ENCODE assay signal across 8 cellular contexts in genomic region chr2:130181338-130181879, GRCh38. TPM values are rescaled to one million over a fixed set of nuclear protein-coding genes. Genes with fewer than 3 reads are reported as not detected.
DNase-seq lines count a peak whose midpoint lies in the region; ATAC-seq and TF ChIP-seq lines count a peak whose summit lies in the region.

SMPD4 (minus strand) TSS chr2:130181602; CDS start chr2:130176592, 5,010 bp downstream.

- peak; percentile 65 for DNase-seq in AG04449 (ENCODE audit: low read depth, low spot score)
- DNase-seq in NCI-H345 (lab: John Stamatoyannopoulos, UW), result peak; percentile 97
- DNase-seq in activated B cell treated with CpG ODN at 0.5 μM for 24 hours, result peak; percentile 97
- DNase-seq in caudate nucleus (lab: John Stamatoyannopoulos, UW), result peak; percentile 54 to 97 (median 91)
- peak; percentile 97 for DNase-seq in immature natural killer cell
- DNase-seq in spleen, result peak; percentile 99

- peak within 1 kb of the TSS; percentile 93 for H3K4me3 Mint-ChIP-seq in activated B cell treated with CpG ODN at 0.5 μM for 24 hours
- peak within 1 kb of the TSS; percentile 85 to 92 (median 89) for H3K4me3 Mint-ChIP-seq in immature natural killer cell

- H3K27ac ChIP-seq in caudate nucleus (ENCODE audit: low read depth, low read length), result peak within 1 kb of the TSS; percentile 92
- H3K27ac ChIP-seq in spleen, result peak within 1 kb of the TSS; percentile 90 to 97 (median 95)

- ATAC-seq in GM18909 (IDR thresholded peaks at IDR 0.05; ENCODE audit: poor library complexity, unreplicated experiment), result peak; percentile 57
- peak; percentile 58 for ATAC-seq in HG03196 (IDR thresholded peaks at IDR 0.05; ENCODE audit: unreplicated experiment)
- peak; percentile 75 for ATAC-seq in activated B cell treated with CpG ODN at 0.5 μM for 24 hours (ENCODE audit: low read depth)

- H3K27me3 Mint-ChIP-seq in activated B cell treated with CpG ODN at 0.5 μM for 24 hours, result no peaks in the 10 kb centered on the region
- H3K27me3 Mint-ChIP-seq in immature natural killer cell (ENCODE audit: low read depth in 3 of 3), result peaks cover 4 to 10% (median 5%) of the 10 kb centered on the region in 3 donors

- intact Hi-C loops in activated B cell treated with CpG ODN at 0.5 μM for 24 hours (cut with micrococcal nuclease) (loop anchor here (1.0 to 5.0 kb wide), 8 partner anchors 23 to 1864 kb away; partner anchors contain the start of genes CCDC74B, HS6ST1, IMP4 and MZT2A), spleen (cut with DNase I; ENCODE audit: low total_unique reads) (loop anchor here (10.0 kb wide), 1 partner anchor 153 kb away; no protein-coding TSS in a partner anchor)

- H3K4me3 ChIP-seq in AG04449 (ENCODE audit: low read depth, low read length), result peak within 1 kb of the TSS; percentile 88
- peak within 1 kb of the TSS; percentile 79 to 100 (median 98) for H3K4me3 ChIP-seq in spleen

- H3K9me3 Mint-ChIP-seq in activated B cell treated with CpG ODN at 0.5 μM for 24 hours (no peaks in the 10 kb centered on the region), immature natural killer cell (no peaks in the 10 kb centered on the region)

- POLR2A ChIA-PET in AG04449 (lab: Yijun Ruan, JAX), result interaction anchor here (0.6 to 1.7 kb wide), 5 partner anchors 12 to 208 kb away, joined by 3 to 8 read pairs (median 4); partner anchors contain the start of gene IMP4
- POLR2A ChIA-PET in activated B cell treated with CpG ODN at 0.5 μM for 24 hours (lab: Charles Lee), result interaction anchor here (0.6 to 3.0 kb wide), 10 partner anchors 15 to 1864 kb away, joined by 3 to 62 read pairs (median 4); partner anchors contain the start of genes FAM168B and IMP4

- no peaks in the 10 kb centered on the region for H3K9me3 ChIP-seq in spleen

- H3K4me1 ChIP-seq in spleen, result peaks cover 15 to 52% (median 31%) of the 10 kb centered on the region in 6 donors

- H3K36me3 Mint-ChIP-seq in activated B cell treated with CpG ODN at 0.5 μM for 24 hours (ENCODE audit: low read depth) (peaks cover 9% of the 10 kb centered on the region), immature natural killer cell (no peaks in the 10 kb centered on the region)

- no peak for TF ChIP-seq CTCF in AG04449 (IDR thresholded peaks at IDR 0.05; ENCODE audit: insufficient read depth, low read length, missing control alignments)
- TF ChIP-seq CTCF in activated B cell treated with CpG ODN at 0.5 μM for 24 hours (IDR thresholded peaks at IDR 0.05), result no peak
- TF ChIP-seq CTCF in spleen (IDR thresholded peaks at IDR 0.05 in 8 of 11, conservative IDR thresholded peaks at IDR 0.05 in 3 of 11), result no peak

- peaks cover 31% of the 10 kb centered on the region for H3K4me1 Mint-ChIP-seq in activated B cell treated with CpG ODN at 0.5 μM for 24 hours
- H3K4me1 Mint-ChIP-seq in immature natural killer cell, result peaks cover 25 to 33% of the 10 kb centered on the region in 2 donors

- CTCF ChIA-PET in AG04449 (lab: Yijun Ruan, JAX), result interaction anchor here (0.6 to 6.4 kb wide), 7 partner anchors 10 to 195 kb away, joined by 3 to 88 read pairs (median 5); partner anchors contain the start of gene PTPN18
- CTCF ChIA-PET in activated B cell treated with CpG ODN at 0.5 μM for 24 hours (lab: Charles Lee), result interaction anchor here (1.1 to 2.4 kb wide), 2 partner anchors 36 to 161 kb away, joined by 3 to 19 read pairs; partner anchors contain the start of genes CCDC74B and IMP4

- no peak for TF ChIP-seq POLR2A in spleen (IDR thresholded peaks at IDR 0.05)

- H3K27me3 ChIP-seq in spleen (replicated peaks in 1 of 7), result no peaks in the 10 kb centered on the region

- peak within 1 kb of the TSS; percentile 91 for H3K27ac Mint-ChIP-seq in activated B cell treated with CpG ODN at 0.5 μM for 24 hours
- peak within 1 kb of the TSS; percentile 85 to 97 (median 92) for H3K27ac Mint-ChIP-seq in immature natural killer cell

- peaks cover 0 to 46% (median 2%) of the 10 kb centered on the region in 6 donors for H3K36me3 ChIP-seq in spleen

- 0 to 1% (median 0%) methylated on average over 14 to 55 of the region's 55 CpGs for WGBS in spleen, 5 donors

RNA-seq across cellular contexts. Expression of gene SMPD4, which starts in this region (rescaled TPM):
- total RNA-seq in activated B cell treated with CpG ODN at 0.5 μM for 24 hours (58.5 and 66.8 TPM in 2 replicates), spleen (10 to 100 TPM; 32.7 to 44.9 (median 40.7) TPM)
- polyA plus RNA-seq in immature natural killer cell (10 to 100 TPM; 15.6 to 39.6 (median 21.2) TPM), spleen (10 to 100 TPM; 24.0 to 34.7 (median 33.0) TPM)

Comparison
In these comparisons a context has a peak if more than half of its experiments do, and no peak if none do; other contexts are left out.
1. Peak in every context shown above with its lines: DNase-seq, ATAC-seq, H3K4me3 ChIP-seq and H3K27ac ChIP-seq.